Comparison of ENCODE assay signal across 2 cellular contexts in the genomic region with DNA sequence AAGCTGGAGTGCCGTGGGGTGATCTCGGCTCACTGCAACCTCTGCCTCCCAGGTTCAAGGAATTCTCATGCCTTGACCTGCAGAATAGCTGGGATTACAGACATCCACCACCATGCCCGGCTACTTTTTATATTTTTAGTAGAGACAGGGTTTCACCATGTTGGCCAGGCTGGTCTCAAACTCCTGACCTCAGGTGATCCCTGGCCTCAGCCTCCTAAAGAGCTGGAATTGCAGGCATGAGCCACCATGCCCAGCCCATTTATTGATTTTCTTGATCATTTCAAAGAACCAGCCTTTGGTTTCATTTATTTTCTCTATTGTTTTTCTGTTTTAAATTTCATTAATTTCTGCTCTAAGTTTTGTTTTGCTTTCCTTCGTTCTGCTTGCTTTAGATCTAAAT.
A peak's percentile ranks its signal among the peaks of the same experiment; 100 is the strongest.
TF ChIP-seq lines count a peak whose summit lies in the region.

No MANE protein-coding gene starts in this region.

TF ChIP-seq in WTC11, 78 proteins besides CTCF, POLR2A, EP300 and RAD21 (continues in another document):
- no peak for TF ChIP-seq TEAD4 (CRISPR knock-in tag; IDR thresholded peaks at IDR 0.05)
- TF ChIP-seq E2F4 (CRISPR knock-in tag; IDR thresholded peaks at IDR 0.05; ENCODE audit: borderline replicate concordance, low read depth): no peak
- TF ChIP-seq PRRX2 (CRISPR knock-in tag; IDR thresholded peaks at IDR 0.05): no peak
- TF ChIP-seq ARID4B (CRISPR knock-in tag; IDR thresholded peaks at IDR 0.05; ENCODE audit: borderline replicate concordance): no peak
- TF ChIP-seq, protein P1, sequence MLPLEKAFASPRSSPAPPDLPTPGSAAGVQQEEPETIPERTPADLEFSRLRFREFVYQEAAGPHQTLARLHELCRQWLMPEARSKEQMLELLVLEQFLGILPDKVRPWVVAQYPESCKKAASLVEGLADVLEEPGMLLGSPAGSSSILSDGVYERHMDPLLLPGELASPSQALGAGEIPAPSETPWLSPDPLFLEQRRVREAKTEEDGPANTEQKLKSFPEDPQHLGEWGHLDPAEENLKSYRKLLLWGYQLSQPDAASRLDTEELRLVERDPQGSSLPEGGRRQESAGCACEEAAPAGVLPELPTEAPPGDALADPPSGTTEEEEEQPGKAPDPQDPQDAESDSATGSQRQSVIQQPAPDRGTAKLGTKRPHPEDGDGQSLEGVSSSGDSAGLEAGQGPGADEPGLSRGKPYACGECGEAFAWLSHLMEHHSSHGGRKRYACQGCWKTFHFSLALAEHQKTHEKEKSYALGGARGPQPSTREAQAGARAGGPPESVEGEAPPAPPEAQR (CRISPR knock-in tag; IDR thresholded peaks at IDR 0.05): no peak
- TF ChIP-seq, protein P2, sequence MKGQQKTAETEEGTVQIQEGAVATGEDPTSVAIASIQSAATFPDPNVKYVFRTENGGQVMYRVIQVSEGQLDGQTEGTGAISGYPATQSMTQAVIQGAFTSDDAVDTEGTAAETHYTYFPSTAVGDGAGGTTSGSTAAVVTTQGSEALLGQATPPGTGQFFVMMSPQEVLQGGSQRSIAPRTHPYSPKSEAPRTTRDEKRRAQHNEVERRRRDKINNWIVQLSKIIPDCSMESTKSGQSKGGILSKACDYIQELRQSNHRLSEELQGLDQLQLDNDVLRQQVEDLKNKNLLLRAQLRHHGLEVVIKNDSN (CRISPR knock-in tag; IDR thresholded peaks at IDR 0.05): no peak
- TF ChIP-seq FOXK1 (CRISPR knock-in tag; IDR thresholded peaks at IDR 0.05): no peak
- no peak for TF ChIP-seq IRF1 (CRISPR knock-in tag; IDR thresholded peaks at IDR 0.05)
- no peak for TF ChIP-seq TEAD1 (CRISPR knock-in tag; IDR thresholded peaks at IDR 0.05)
- no peak for TF ChIP-seq ZNF121 (CRISPR knock-in tag; IDR thresholded peaks at IDR 0.05)
- TF ChIP-seq ESRRA (CRISPR knock-in tag; IDR thresholded peaks at IDR 0.05; ENCODE audit: borderline replicate concordance): no peak
- TF ChIP-seq, protein P3, sequence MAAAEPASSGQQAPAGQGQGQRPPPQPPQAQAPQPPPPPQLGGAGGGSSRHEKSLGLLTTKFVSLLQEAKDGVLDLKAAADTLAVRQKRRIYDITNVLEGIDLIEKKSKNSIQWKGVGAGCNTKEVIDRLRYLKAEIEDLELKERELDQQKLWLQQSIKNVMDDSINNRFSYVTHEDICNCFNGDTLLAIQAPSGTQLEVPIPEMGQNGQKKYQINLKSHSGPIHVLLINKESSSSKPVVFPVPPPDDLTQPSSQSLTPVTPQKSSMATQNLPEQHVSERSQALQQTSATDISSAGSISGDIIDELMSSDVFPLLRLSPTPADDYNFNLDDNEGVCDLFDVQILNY (CRISPR knock-in tag; IDR thresholded peaks at IDR 0.05): no peak
- TF ChIP-seq ZNF263 (CRISPR knock-in tag; IDR thresholded peaks at IDR 0.05; ENCODE audit: low read depth): no peak

TF ChIP-seq in HepG2, 621 proteins besides CTCF, POLR2A, EP300 and RAD21:
- no peak for TF ChIP-seq ZNF510 (CRISPR knock-in tag; IDR thresholded peaks at IDR 0.05; ENCODE audit: low read depth)
- TF ChIP-seq ZNF274 (CRISPR knock-in tag; IDR thresholded peaks at IDR 0.05): no peak
- TF ChIP-seq RFX5 (IDR thresholded peaks at IDR 0.05; ENCODE audit: low read depth, low read length): no peak
- TF ChIP-seq RXRB (CRISPR knock-in tag; IDR thresholded peaks at IDR 0.05; ENCODE audit: borderline replicate concordance): peak; percentile 34
- TF ChIP-seq, protein P4, sequence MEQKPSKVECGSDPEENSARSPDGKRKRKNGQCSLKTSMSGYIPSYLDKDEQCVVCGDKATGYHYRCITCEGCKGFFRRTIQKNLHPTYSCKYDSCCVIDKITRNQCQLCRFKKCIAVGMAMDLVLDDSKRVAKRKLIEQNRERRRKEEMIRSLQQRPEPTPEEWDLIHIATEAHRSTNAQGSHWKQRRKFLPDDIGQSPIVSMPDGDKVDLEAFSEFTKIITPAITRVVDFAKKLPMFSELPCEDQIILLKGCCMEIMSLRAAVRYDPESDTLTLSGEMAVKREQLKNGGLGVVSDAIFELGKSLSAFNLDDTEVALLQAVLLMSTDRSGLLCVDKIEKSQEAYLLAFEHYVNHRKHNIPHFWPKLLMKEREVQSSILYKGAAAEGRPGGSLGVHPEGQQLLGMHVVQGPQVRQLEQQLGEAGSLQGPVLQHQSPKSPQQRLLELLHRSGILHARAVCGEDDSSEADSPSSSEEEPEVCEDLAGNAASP (CRISPR knock-in tag; IDR thresholded peaks at IDR 0.05; ENCODE audit: borderline replicate concordance): peak; percentile 82; the same call in 1 of the 2 replicates
- TF ChIP-seq SP1 (IDR thresholded peaks at IDR 0.05): no peak
- peak; percentile 47; the same call in 1 of the 2 replicates for TF ChIP-seq SP1 (CRISPR knock-in tag; IDR thresholded peaks at IDR 0.05)
- TF ChIP-seq BRCA1 (CRISPR knock-in tag; IDR thresholded peaks at IDR 0.05): no peak
- no peak for TF ChIP-seq THAP11 (CRISPR knock-in tag; IDR thresholded peaks at IDR 0.05)
- no peak for TF ChIP-seq ZFX (CRISPR knock-in tag; IDR thresholded peaks at IDR 0.05; ENCODE audit: low read depth)
- peak; percentile 92 for TF ChIP-seq ONECUT2 (CRISPR knock-in tag; IDR thresholded peaks at IDR 0.05)
- TF ChIP-seq, protein P5, sequence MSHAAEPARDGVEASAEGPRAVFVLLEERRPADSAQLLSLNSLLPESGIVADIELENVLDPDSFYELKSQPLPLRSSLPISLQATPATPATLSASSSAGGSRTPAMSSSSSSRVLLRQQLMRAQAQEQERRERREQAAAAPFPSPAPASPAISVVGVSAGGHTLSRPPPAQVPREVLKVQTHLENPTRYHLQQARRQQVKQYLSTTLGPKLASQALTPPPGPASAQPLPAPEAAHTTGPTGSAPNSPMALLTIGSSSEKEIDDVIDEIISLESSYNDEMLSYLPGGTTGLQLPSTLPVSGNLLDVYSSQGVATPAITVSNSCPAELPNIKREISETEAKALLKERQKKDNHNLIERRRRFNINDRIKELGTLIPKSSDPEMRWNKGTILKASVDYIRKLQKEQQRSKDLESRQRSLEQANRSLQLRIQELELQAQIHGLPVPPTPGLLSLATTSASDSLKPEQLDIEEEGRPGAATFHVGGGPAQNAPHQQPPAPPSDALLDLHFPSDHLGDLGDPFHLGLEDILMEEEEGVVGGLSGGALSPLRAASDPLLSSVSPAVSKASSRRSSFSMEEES (CRISPR knock-in tag; IDR thresholded peaks at IDR 0.05): no peak
